Comparison of ENCODE assay signal across 33 cellular contexts in the genomic region with DNA sequence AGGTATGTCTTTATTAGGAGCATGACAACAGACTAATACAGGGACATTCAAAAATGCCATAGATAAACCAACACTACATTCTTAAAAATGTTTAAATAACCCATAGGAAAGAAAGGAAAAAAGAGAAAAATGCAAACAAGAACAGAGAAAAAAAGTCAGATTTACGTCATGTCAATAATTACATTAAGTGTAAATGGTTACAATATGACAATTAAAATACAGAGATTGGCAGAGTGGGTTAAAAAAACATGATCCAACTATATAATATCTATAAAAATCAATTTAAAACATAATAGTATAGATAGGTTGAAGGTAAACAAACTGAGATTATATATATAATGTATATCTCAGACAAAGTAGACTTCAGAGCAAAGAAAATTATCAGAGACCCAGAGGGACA.
"Had no signal": no experiment of that assay in that cellular context is flagged by ENCODE, and none has a peak within 500 bp of the region (broad histone marks: within the 10 kb centered on the region; RNA-seq: fewer than 3 reads in every experiment).

No MANE protein-coding gene starts in this region.

- FAIRE-seq: astrocyte, bronchial epithelial cell had no signal

- H3K27ac ChIP-seq: adrenal gland, ascending aorta, body of pancreas, brain microvascular endothelial cell, breast epithelium, cardiac muscle cell had no signal

- H3K4me3 ChIP-seq: adrenal gland, ascending aorta, body of pancreas, breast epithelium, cardiac muscle cell had no signal

- H3K4me1 ChIP-seq: adrenal gland, body of pancreas, breast epithelium had no signal

- DNase-seq: activated effector memory CD4-positive, alpha-beta T cell treated with anti-CD3 and anti-CD28 coated beads, Interleukin-2, amount 50 U/mL, for 16 hours; activated effector memory CD4-positive, alpha-beta T cell treated with Interleukin-2 at 50 U/mL for 16 hours; activated gamma-delta T cell; activated gamma-delta T cell treated with Interleukin-2 at 50 U/mL for 16 hours; activated naive CD4-positive, alpha-beta T cell; activated naive CD4-positive, alpha-beta T cell treated with anti-CD3 and anti-CD28 coated beads for 36 hours; activated naive CD4-positive, alpha-beta T cell treated with anti-CD3 and anti-CD28 coated beads, Interleukin-2, amount 10 ng/mL, durations not matched to agents 7 days and 5 days; activated naive CD4-positive, alpha-beta T cell treated with anti-CD3 and anti-CD28 coated beads, Interleukin-2, amount 50 U/mL, for 16 hours; activated naive CD4-positive, alpha-beta T cell treated with Interleukin-2 at 50 U/mL for 16 hours; activated naive CD8-positive, alpha-beta T cell treated with anti-CD3 and anti-CD28 coated beads for 36 hours; activated naive CD8-positive, alpha-beta T cell treated with anti-CD3 and anti-CD28 coated beads, Interleukin-2, amount 10 ng/mL, durations not matched to agents 7 days and 5 days; activated naive CD8-positive, alpha-beta T cell treated with anti-CD3 and anti-CD28 coated beads, Interleukin-2, amount 50 U/mL, for 24 hours; activated T-cell treated with anti-CD3 and anti-CD28 coated beads, Interleukin-2, amount 50 U/mL, for 24 hours; activated T-cell treated with anti-CD3 and anti-CD28 coated beads, Interleukin-2, amount 50 U/mL, for 4 hours; activated T-cell treated with anti-CD3 and anti-CD28 coated beads, Interleukin-2, amount 50 U/mL, for 48 hours; activated T-cell treated with anti-CD3 and anti-CD28 coated beads, Interleukin-2, amount 50 U/mL, for 72 hours; adrenal gland; amniotic stem cell; amygdala; anterior cingulate cortex; aorta; body of pancreas; brain microvascular endothelial cell; caudate nucleus; central memory CD4-positive, alpha-beta T cell; cerebellar nuclear complex had no signal

- H3K9me3 ChIP-seq: adrenal gland, ascending aorta had no signal

- H3K36me3 ChIP-seq: adrenal gland, ascending aorta, brain microvascular endothelial cell, breast epithelium, cardiac muscle cell had no signal

- H3K27me3 ChIP-seq: adrenal gland, ascending aorta, body of pancreas, brain microvascular endothelial cell, breast epithelium, cardiac muscle cell had no signal

- ATAC-seq: activated naive CD4-positive, alpha-beta T cell treated with anti-CD3 and anti-CD28 coated beads, Interleukin-2, amount 50 U/mL, for 72 hours; activated naive CD8-positive, alpha-beta T cell treated with anti-CD3 and anti-CD28 coated beads, Interleukin-2, amount 50 U/mL, for 24 hours; activated T-cell treated with anti-CD3 and anti-CD28 coated beads, Interleukin-2, amount 50 U/mL, for 4 hours; activated T-cell treated with anti-CD3 and anti-CD28 coated beads, Interleukin-2, amount 50 U/mL, for 72 hours; activated T-helper 17 cell treated with anti-CD3 and anti-CD28 coated beads, Interleukin-2, amount 50 U/mL, for 72 hours; body of pancreas had no signal
